In the genomic region with DNA sequence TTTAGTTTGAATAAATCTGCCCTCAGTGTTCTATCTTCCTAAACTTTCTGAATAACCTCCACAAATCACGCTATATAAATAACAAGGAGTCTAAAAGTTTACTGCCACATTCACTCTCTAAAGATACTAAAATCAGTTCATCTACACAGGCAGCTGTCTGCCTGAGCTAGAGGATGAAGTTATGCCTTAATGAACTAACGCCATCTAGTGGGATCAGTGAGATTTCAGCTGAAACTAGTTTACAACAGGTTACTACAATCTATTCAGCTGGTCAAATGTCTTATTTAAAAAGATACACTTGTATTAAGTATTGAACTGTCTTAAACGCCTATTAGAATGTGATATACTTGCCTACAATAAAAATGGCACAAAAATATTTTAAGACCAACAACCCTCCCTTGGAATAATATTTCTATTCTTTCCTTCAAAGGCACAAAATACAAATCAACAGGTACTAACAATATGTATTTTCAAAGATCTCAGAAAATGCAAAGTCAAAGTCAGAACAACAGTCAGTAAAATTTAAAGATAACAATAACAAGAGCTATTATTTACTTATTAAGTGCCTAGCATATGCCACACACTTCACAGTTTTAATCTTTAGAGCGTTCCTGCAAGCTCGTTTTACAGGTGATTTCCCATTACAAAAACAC, we compare ENCODE assay signal across 8 cellular contexts.
DNase-seq lines count a peak whose midpoint lies in the region; ATAC-seq and TF ChIP-seq lines count a peak whose summit lies in the region.

No MANE protein-coding gene starts in this region.

- H3K9me3 Mint-ChIP-seq in activated naive CD8-positive, alpha-beta T cell treated with anti-CD3 and anti-CD28 coated beads, Interleukin-2, amount 50 U/mL, for 24 hours = no peaks in the 10 kb centered on the region

- peak; percentile 60 to 88 (median 79) for TF ChIP-seq CTCF in heart right ventricle (IDR thresholded peaks at IDR 0.05)

- intact Hi-C loops in heart right ventricle (cut with DNase I) = loop anchor here in 9 of 10 donors (1.0 to 10.0 kb wide), 8 partner anchors 39 to 164 kb away; a partner anchor contains a TSS

- H3K4me3 Mint-ChIP-seq in activated naive CD8-positive, alpha-beta T cell treated with anti-CD3 and anti-CD28 coated beads, Interleukin-2, amount 50 U/mL, for 24 hours = no peak overlapping the region

- peaks cover 0 to 42% (median 23%) of the 10 kb centered on the region in 9 donors for H3K4me1 ChIP-seq in heart right ventricle

- no peaks in the 10 kb centered on the region for H3K27me3 Mint-ChIP-seq in activated naive CD8-positive, alpha-beta T cell treated with anti-CD3 and anti-CD28 coated beads, Interleukin-2, amount 50 U/mL, for 24 hours

- H3K27ac ChIP-seq in heart right ventricle = no peak overlapping the region

- no peaks in the 10 kb centered on the region for H3K9me3 ChIP-seq in heart right ventricle

- DNase-seq in SIG-M5 treated with dmso at 0.1 percent for 504 hours (lab: John Stamatoyannopoulos, UW; ENCODE audit: unreplicated experiment) = peak; percentile 70
- DNase-seq in SIG-M5 (lab: John Stamatoyannopoulos, UW) = no peak
- DNase-seq in NCI-H446 treated with DMSO at 0.1 percent for 48 hours (lab: John Stamatoyannopoulos, UW) = peak; percentile 60
- DNase-seq in activated naive CD8-positive, alpha-beta T cell treated with anti-CD3 and anti-CD28 coated beads, Interleukin-2, amount 50 U/mL, for 24 hours = no peak
- DNase-seq in heart right ventricle = peak in 1 of 2 donors; percentile 47
- DNase-seq in putamen (ENCODE audit: low spot score) = peak; percentile 66

- ATAC-seq in HG03135 (IDR thresholded peaks at IDR 0.05; ENCODE audit: unreplicated experiment) = peak; percentile 73
- ATAC-seq in activated naive CD8-positive, alpha-beta T cell treated with anti-CD3 and anti-CD28 coated beads, Interleukin-2, amount 50 U/mL, for 24 hours = peak; percentile 72
- ATAC-seq in heart right ventricle = peak in 6 of 8 donors; percentile 54 to 83 (median 78)
- ATAC-seq in GM21619 (IDR thresholded peaks at IDR 0.05; ENCODE audit: unreplicated experiment) = no peak

- WGBS in heart right ventricle, 2 donors = 40% methylated on average over 5 of the region's 5 CpGs

- H3K36me3 Mint-ChIP-seq in activated naive CD8-positive, alpha-beta T cell treated with anti-CD3 and anti-CD28 coated beads, Interleukin-2, amount 50 U/mL, for 24 hours (ENCODE audit: low read depth) = no peaks in the 10 kb centered on the region

- H3K36me3 ChIP-seq in heart right ventricle = peaks cover 0 to 5% (median 0%) of the 10 kb centered on the region in 9 donors

- H3K4me1 Mint-ChIP-seq in activated naive CD8-positive, alpha-beta T cell treated with anti-CD3 and anti-CD28 coated beads, Interleukin-2, amount 50 U/mL, for 24 hours = no peaks in the 10 kb centered on the region

- H3K27me3 ChIP-seq in heart right ventricle = no peaks in the 10 kb centered on the region

- H3K27ac Mint-ChIP-seq in activated naive CD8-positive, alpha-beta T cell treated with anti-CD3 and anti-CD28 coated beads, Interleukin-2, amount 50 U/mL, for 24 hours = no peak overlapping the region

- no peak overlapping the region for H3K4me3 ChIP-seq in heart right ventricle

Comparison
In these comparisons a context has a peak if more than half of its experiments do, and no peak if none do; other contexts are left out.
1. DNase-seq: peak in SIG-M5 treated with dmso at 0.1 percent for 504 hours (single experiment), NCI-H446 treated with DMSO at 0.1 percent for 48 hours (single experiment) and putamen (single experiment); none in SIG-M5 (single experiment) and activated naive CD8-positive, alpha-beta T cell treated with anti-CD3 and anti-CD28 coated beads, Interleukin-2, amount 50 U/mL, for 24 hours (single experiment).